1 cellular context compared by ENCODE assay signal in the genomic region with DNA sequence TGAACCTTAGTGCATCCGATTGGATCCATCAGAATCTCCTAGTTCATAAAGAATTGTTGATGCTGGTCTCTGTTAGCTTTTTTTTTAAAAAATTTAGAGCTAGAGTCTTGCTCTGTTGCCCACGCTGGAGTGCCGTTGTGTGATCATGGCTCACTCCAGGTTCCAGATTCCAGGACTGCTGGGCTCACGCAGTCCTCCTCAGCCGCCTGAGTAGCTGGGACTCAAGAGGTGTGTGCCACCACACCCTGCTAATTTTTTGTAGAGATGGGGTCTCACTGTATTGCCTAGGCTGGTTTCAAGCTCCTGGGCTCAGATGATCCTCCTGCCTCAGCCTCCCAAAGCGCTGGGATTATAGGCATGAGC.
TF ChIP-seq lines count a peak whose summit lies in the region.

No MANE protein-coding gene starts in this region.

TF ChIP-seq in GM23338, 12 proteins besides CTCF, POLR2A, EP300 and RAD21:
- TF ChIP-seq CREB1 (CRISPR knock-in tag; IDR thresholded peaks at IDR 0.05; ENCODE audit: low read depth): no peak
